23 cellular contexts compared by ENCODE assay signal in the genomic region with DNA sequence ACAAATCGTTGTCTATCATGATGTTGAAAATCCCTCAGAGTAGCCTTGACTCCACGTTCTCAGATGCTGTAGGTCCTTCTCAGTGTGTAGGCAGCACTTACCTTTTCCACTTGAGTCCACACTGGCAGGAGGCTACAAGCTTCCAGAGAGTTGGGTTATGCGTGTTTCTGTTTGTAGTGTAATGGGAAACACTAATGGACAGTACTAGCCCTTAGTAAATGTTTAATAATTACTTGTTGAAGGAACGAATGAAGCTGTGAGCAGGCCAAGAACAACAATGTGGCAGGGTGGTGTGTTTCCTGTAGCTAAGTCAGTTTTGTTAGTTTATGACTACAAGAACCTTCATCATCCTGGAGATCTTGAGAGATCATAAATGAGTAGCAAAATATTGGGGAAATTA.
"Had no signal": no experiment of that assay in that cellular context is flagged by ENCODE, and none has a peak within 500 bp of the region (broad histone marks: within the 10 kb centered on the region; RNA-seq: fewer than 3 reads in every experiment).

No MANE protein-coding gene starts in this region.

- H3K27me3 ChIP-seq: dorsolateral prefrontal cortex, esophagus muscularis mucosa, gastrocnemius medialis, heart right ventricle, spleen, testis, tibial nerve had no signal

- H3K36me3 Mint-ChIP-seq: stimulated activated memory B cell treated with anti-CD40 and anti-IgM and Interleukin-4, amounts not matched to agents 10 μg/mL and 1 μg/mL and 100 μg/mL, for 72 hours had no signal

- DNase-seq: caudate nucleus; dorsolateral prefrontal cortex; effector CD8-positive, alpha-beta T cell; gastrocnemius medialis; heart right ventricle; hypothalamus; mammary epithelial cell; mucosa of descending colon; occipital lobe; spleen; stimulated activated CD4-positive, alpha-beta T cell treated with anti-CD3 and anti-CD28 coated beads, Interleukin-15, amount 100 ng/mL, for 24 hours; stimulated activated CD4-positive, alpha-beta T cell treated with anti-CD3 and anti-CD28 coated beads, Interleukin-1b, Interleukin-23, amount 100 ng/mL, for 48 hours; stimulated activated CD4-positive, alpha-beta T cell treated with anti-CD3 and anti-CD28 coated beads, Interleukin-4, amount 100 ng/mL, for 24 hours; testis had no signal

- H3K9me3 ChIP-seq: esophagus muscularis mucosa, gastrocnemius medialis, heart right ventricle, mucosa of descending colon, prostate gland, spleen, testis, tibial nerve had no signal

- H3K9me3 Mint-ChIP-seq: nephron; stimulated activated memory B cell treated with anti-CD40 and anti-IgM and Interleukin-4, amounts not matched to agents 10 μg/mL and 1 μg/mL and 100 μg/mL, for 72 hours; stimulated activated naive CD8-positive, alpha-beta T cell treated with anti-CD3 and anti-CD28 coated beads, Interleukin-15, Interleukin-2, amounts not matched to agents 100 ng/mL and 50 ng/mL, for 24 hours had no signal

- H3K27ac ChIP-seq: coronary artery, dorsolateral prefrontal cortex, esophagus muscularis mucosa, gastrocnemius medialis, parathyroid adenoma, prostate gland, spleen, testis, tibial nerve had no signal

- ATAC-seq: gastrocnemius medialis; mucosa of descending colon; sciatic nerve; stimulated activated memory B cell treated with anti-CD40 and anti-IgM and Interleukin-4, amounts not matched to agents 10 μg/mL and 1 μg/mL and 100 μg/mL, for 72 hours had no signal

- H3K4me1 ChIP-seq: parathyroid adenoma, prostate gland, testis had no signal

- H3K27ac Mint-ChIP-seq: stimulated activated memory B cell treated with anti-CD40 and anti-IgM and Interleukin-4, amounts not matched to agents 10 μg/mL and 1 μg/mL and 100 μg/mL, for 72 hours; stimulated activated naive CD8-positive, alpha-beta T cell treated with anti-CD3 and anti-CD28 coated beads, Interleukin-15, Interleukin-2, amounts not matched to agents 100 ng/mL and 50 ng/mL, for 24 hours had no signal

- H3K27me3 Mint-ChIP-seq: stimulated activated memory B cell treated with anti-CD40 and anti-IgM and Interleukin-4, amounts not matched to agents 10 μg/mL and 1 μg/mL and 100 μg/mL, for 72 hours; stimulated activated naive CD8-positive, alpha-beta T cell treated with anti-CD3 and anti-CD28 coated beads, Interleukin-15, Interleukin-2, amounts not matched to agents 100 ng/mL and 50 ng/mL, for 24 hours had no signal

- H3K4me3 ChIP-seq: coronary artery, dorsolateral prefrontal cortex, esophagus muscularis mucosa, gastrocnemius medialis, heart right ventricle, mucosa of descending colon, prostate gland, spleen, testis, tibial nerve had no signal

- H3K36me3 ChIP-seq: esophagus muscularis mucosa, gastrocnemius medialis, heart right ventricle, prostate gland, spleen, tibial nerve had no signal

- H3K4me3 Mint-ChIP-seq: nephron; stimulated activated memory B cell treated with anti-CD40 and anti-IgM and Interleukin-4, amounts not matched to agents 10 μg/mL and 1 μg/mL and 100 μg/mL, for 72 hours; stimulated activated naive CD8-positive, alpha-beta T cell treated with anti-CD3 and anti-CD28 coated beads, Interleukin-15, Interleukin-2, amounts not matched to agents 100 ng/mL and 50 ng/mL, for 24 hours had no signal
